8 cellular contexts compared by ENCODE assay signal in genomic region chr2:54103454-54104314, GRCh38. TPM values are rescaled to one million over a fixed set of nuclear protein-coding genes. Genes with fewer than 3 reads are reported as not detected.
DNase-seq lines count a peak whose midpoint lies in the region; ATAC-seq and TF ChIP-seq lines count a peak whose summit lies in the region.

No MANE protein-coding gene starts in this region.

- H3K27me3 Mint-ChIP-seq in CD4-positive, alpha-beta memory T cell = no peaks in the 10 kb centered on the region

- H3K27ac Mint-ChIP-seq in CD4-positive, alpha-beta memory T cell = peak overlapping the region in 3 of 7 donors; percentile 23 to 78 (median 72)

- no peak overlapping the region for H3K4me3 ChIP-seq in CD4-positive, alpha-beta memory T cell (ENCODE audit: low read length in 2 of 2)
- H3K4me3 ChIP-seq in esophagus squamous epithelium = no peak overlapping the region
- no peak overlapping the region for H3K4me3 ChIP-seq in psoas muscle

- no peaks in the 10 kb centered on the region for H3K9me3 Mint-ChIP-seq in CD4-positive, alpha-beta memory T cell

- TF ChIP-seq CTCF in esophagus squamous epithelium (IDR thresholded peaks at IDR 0.05) (peak in 4 of 6 experiments; percentile 5 to 49 (median 17)), psoas muscle (IDR thresholded peaks at IDR 0.05) (no peak)

- intact Hi-C loops in CD4-positive, alpha-beta memory T cell (cut with micrococcal nuclease) = loop anchor here (10.0 kb wide), 1 partner anchor 421 kb away; no protein-coding TSS in a partner anchor
- intact Hi-C loops in esophagus squamous epithelium (cut with DNase I) (no loop called here), psoas muscle (cut with DNase I) (loop anchor here (10.0 kb wide), 3 partner anchors 391 to 601 kb away; no protein-coding TSS in a partner anchor)

- H3K36me3 ChIP-seq in CD4-positive, alpha-beta memory T cell (ENCODE audit: insufficient read depth, low read length) = no peaks in the 10 kb centered on the region
- H3K36me3 ChIP-seq in esophagus squamous epithelium = no peaks in the 10 kb centered on the region
- H3K36me3 ChIP-seq in psoas muscle (ENCODE audit: insufficient read depth in 1 of 2, low read depth in 1 of 2) = no peaks in the 10 kb centered on the region

- H3K36me3 Mint-ChIP-seq in CD4-positive, alpha-beta memory T cell = no peaks in the 10 kb centered on the region

- H3K9me3 ChIP-seq in CD4-positive, alpha-beta memory T cell (ENCODE audit: control insufficient read depth in 1 of 2, low read length in 2 of 2) = no peaks in the 10 kb centered on the region
- H3K9me3 ChIP-seq in esophagus squamous epithelium (no peaks in the 10 kb centered on the region), psoas muscle (no peaks in the 10 kb centered on the region)

- no peak overlapping the region for H3K27ac ChIP-seq in CD4-positive, alpha-beta memory T cell (ENCODE audit: low read depth, low read length)
- H3K27ac ChIP-seq in esophagus squamous epithelium (peak overlapping the region in 1 of 4 donors; percentile 17), psoas muscle (no peak overlapping the region)

- H3K4me1 ChIP-seq in CD4-positive, alpha-beta memory T cell (ENCODE audit: insufficient read depth, low read length) = peaks cover 19% of the 10 kb centered on the region
- H3K4me1 ChIP-seq in esophagus squamous epithelium = peaks cover 0 to 12% (median 8%) of the 10 kb centered on the region in 3 donors
- peaks cover 3% of the 10 kb centered on the region for H3K4me1 ChIP-seq in psoas muscle

- no peak for TF ChIP-seq POLR2A in esophagus squamous epithelium (IDR thresholded peaks at IDR 0.05)

- DNase-seq in CD4-positive, alpha-beta memory T cell = peak; percentile 30 to 53 (median 50)
- DNase-seq in HPDE6-E6E7 (ENCODE audit: extremely low spot score) (peak; percentile 83), T1000 (lab: John Stamatoyannopoulos, UW) (peak; percentile 61), esophagus squamous epithelium (lab: John Stamatoyannopoulos, UW) (peak; percentile 23), psoas muscle (peak in 1 of 2 donors; percentile 62)
- no peak for DNase-seq in effector CD8-positive, alpha-beta T cell (lab: John Stamatoyannopoulos, UW)

- ATAC-seq in GM19328 (IDR thresholded peaks at IDR 0.05; ENCODE audit: unreplicated experiment) (peak; percentile 44), psoas muscle (peak; percentile 59 to 83 (median 69)), HG03097 (IDR thresholded peaks at IDR 0.05; ENCODE audit: low FRiP score, unreplicated experiment) (no peak)

- POLR2A ChIA-PET in CD4-positive, alpha-beta memory T cell (lab: Charles Lee; ENCODE audit: partially characterized antibody) = interaction anchor here (0.7 to 4.3 kb wide), 5 partner anchors 11 to 134 kb away, joined by 3 to 31 read pairs (median 3); partner anchors contain the start of gene ACYP2

- WGBS in esophagus squamous epithelium, 2 donors = 10% methylated on average over 3 of the region's 3 CpGs
- WGBS in psoas muscle, 3 donors = 20 to 27% (median 24%) methylated on average over 3 of the region's 3 CpGs

- no peaks in the 10 kb centered on the region for H3K27me3 ChIP-seq in CD4-positive, alpha-beta memory T cell (ENCODE audit: insufficient read depth, low read length)
- H3K27me3 ChIP-seq in esophagus squamous epithelium (no peaks in the 10 kb centered on the region), psoas muscle (ENCODE audit: insufficient read depth in 3 of 3, low read length in 2 of 3) (no peaks in the 10 kb centered on the region)

- peaks cover 15 to 28% (median 19%) of the 10 kb centered on the region in 4 donors for H3K4me1 Mint-ChIP-seq in CD4-positive, alpha-beta memory T cell

- CTCF ChIA-PET in CD4-positive, alpha-beta memory T cell (lab: Charles Lee; ENCODE audit: partially characterized antibody) = interaction anchor here (0.7 to 2.7 kb wide), 8 partner anchors 11 to 601 kb away, joined by 3 to 9 read pairs (median 4); partner anchors contain the start of genes ACYP2 and PSME4

- no peak overlapping the region for H3K4me3 Mint-ChIP-seq in CD4-positive, alpha-beta memory T cell

RNA-seq across cellular contexts. Expression of gene ACYP2, which starts 11.7 kb away (rescaled TPM):
- 10 to 100 TPM; 13.1 to 16.9 TPM for total RNA-seq in CD4-positive, alpha-beta memory T cell
- polyA plus RNA-seq in CD4-positive, alpha-beta memory T cell = 10 to 100 TPM; 16.7 to 16.9 TPM
- 10 to 100 TPM in 1 of 4 donors, 1 to 10 TPM in 3; 3.7 to 15.1 (median 5.7) TPM for total RNA-seq in esophagus squamous epithelium
- 100 to 1,000 TPM in 2 of 4 donors, 10 to 100 TPM in 2; 74.6 to 112 (median 93.5) TPM for total RNA-seq in psoas muscle
- 100 to 1,000 TPM in 2 of 3 donors, 10 to 100 TPM in 1; 73.5 to 231 (median 137) TPM for polyA plus RNA-seq in psoas muscle

Comparison
In these comparisons a context has a peak if more than half of its experiments do, and no peak if none do; other contexts are left out.
1. RNA of gene ACYP2, which starts 11.7 kb away (total RNA-seq): 74.6 to 112 TPM in psoas muscle; 13.1 to 16.9 TPM in CD4-positive, alpha-beta memory T cell and 3.7 to 15.1 TPM in esophagus squamous epithelium; every median in the first group is over 4 times any median in the second.